In the genomic region with DNA sequence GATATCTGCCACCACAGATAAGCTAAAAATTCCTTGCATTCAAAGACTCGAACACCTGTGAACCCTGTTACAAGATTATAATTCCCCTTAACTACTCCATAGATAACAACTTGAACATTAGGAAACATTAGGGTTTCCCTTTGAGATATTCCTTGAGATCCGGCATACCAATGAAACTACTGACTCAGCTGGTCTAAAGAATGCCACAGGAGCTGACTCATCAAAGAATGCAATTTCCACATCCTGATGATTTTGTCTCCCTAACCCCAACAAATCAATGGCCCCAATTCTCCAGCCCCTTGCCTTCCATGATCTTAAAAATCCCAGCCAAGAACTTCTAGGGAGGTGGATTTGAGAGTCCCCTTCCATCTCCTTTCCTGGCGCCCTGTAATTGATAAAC, we compare ENCODE assay signal across 1 cellular context.
TF ChIP-seq lines count a peak whose summit lies in the region.

No MANE protein-coding gene starts in this region.

TF ChIP-seq in IMR-90, 13 proteins besides CTCF, POLR2A, EP300 and RAD21:
- TF ChIP-seq FOS (IDR thresholded peaks at IDR 0.05; ENCODE audit: low read depth, low read length) (no peak), MAFK (IDR thresholded peaks at IDR 0.05; ENCODE audit: low read depth, low read length) (peak; percentile 93), ELK1 (IDR thresholded peaks at IDR 0.05; ENCODE audit: borderline replicate concordance, low read depth, low read length) (no peak), MAZ (IDR thresholded peaks at IDR 0.05; ENCODE audit: borderline replicate concordance, low read depth, low read length) (no peak), SMC3 (IDR thresholded peaks at IDR 0.05; ENCODE audit: low read depth, low read length) (no peak), BHLHE40 (IDR thresholded peaks at IDR 0.05; ENCODE audit: low read depth, low read length) (no peak), CEBPB (IDR thresholded peaks at IDR 0.05; ENCODE audit: low read depth, low read length) (peak; percentile 38; the same call in 1 of the 2 replicates), NFE2L2 (IDR thresholded peaks at IDR 0.05; ENCODE audit: low read depth, low read length) (no peak)
- TF ChIP-seq, protein P1, sequence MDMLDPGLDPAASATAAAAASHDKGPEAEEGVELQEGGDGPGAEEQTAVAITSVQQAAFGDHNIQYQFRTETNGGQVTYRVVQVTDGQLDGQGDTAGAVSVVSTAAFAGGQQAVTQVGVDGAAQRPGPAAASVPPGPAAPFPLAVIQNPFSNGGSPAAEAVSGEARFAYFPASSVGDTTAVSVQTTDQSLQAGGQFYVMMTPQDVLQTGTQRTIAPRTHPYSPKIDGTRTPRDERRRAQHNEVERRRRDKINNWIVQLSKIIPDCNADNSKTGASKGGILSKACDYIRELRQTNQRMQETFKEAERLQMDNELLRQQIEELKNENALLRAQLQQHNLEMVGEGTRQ (IDR thresholded peaks at IDR 0.05; ENCODE audit: low read depth, low read length), result no peak
